Comparison of ENCODE assay signal across 22 cellular contexts in genomic region chr13:67018775-67019174, GRCh38.
"Had no signal": no experiment of that assay in that cellular context is flagged by ENCODE, and none has a peak within 500 bp of the region (broad histone marks: within the 10 kb centered on the region; RNA-seq: fewer than 3 reads in every experiment).

No MANE protein-coding gene starts in this region.

- DNase-seq: hippocampal formation; left colon; left lung; lower lobe of right lung; mammary epithelial cell; mesenchymal stem cell; natural killer cell; nephron progenitor cell; ovary; right lobe of liver; stimulated activated CD4-positive, alpha-beta T cell treated with anti-CD3 and anti-CD28 coated beads, Interleukin-2, amount 100 ng/mL, for 24 hours; stimulated activated CD4-positive, alpha-beta T cell treated with anti-CD3 and anti-CD28 coated beads, Interleukin-4, amount 100 ng/mL, for 1 hour; stimulated activated naive B cell treated with anti-CD40 and anti-IgM and Interleukin-4, amounts not matched to agents 10 μg/mL and 1 μg/mL and 100 μg/mL, for 72 hours; stimulated activated naive CD8-positive, alpha-beta T cell treated with anti-CD3 and anti-CD28 coated beads, Interleukin-15, Interleukin-2, amounts not matched to agents 100 U/mL and 50 U/mL, for 24 hours; stomach; testis; thyroid gland; transverse colon; upper lobe of left lung had no signal

- H3K4me1 ChIP-seq: left lung, lower lobe of right lung, right atrium auricular region, right lobe of liver, stomach, testis, thyroid gland, transverse colon had no signal

- H3K27me3 ChIP-seq: left lung, ovary, right atrium auricular region, right lobe of liver, stomach, testis, thyroid gland, transverse colon, upper lobe of left lung had no signal

- H3K4me2 ChIP-seq: smooth muscle cell had no signal

- H3K9me3 ChIP-seq: lower lobe of right lung, ovary, right atrium auricular region, right lobe of liver, stomach, testis, thyroid gland, transverse colon, upper lobe of left lung had no signal

- H3K27ac ChIP-seq: left lung, lower lobe of right lung, ovary, right atrium auricular region, right lobe of liver, stomach, testis, thyroid gland, transverse colon, upper lobe of left lung had no signal

- FAIRE-seq: keratinocyte had no signal

- H3K36me3 ChIP-seq: left lung, lower lobe of right lung, ovary, right atrium auricular region, right lobe of liver, stomach, thyroid gland, transverse colon, upper lobe of left lung had no signal

- H3K4me3 ChIP-seq: left lung, lower lobe of right lung, ovary, right atrium auricular region, right lobe of liver, smooth muscle cell, stomach, testis, thyroid gland, transverse colon, upper lobe of left lung had no signal
